1 cellular context compared by ENCODE assay signal in the genomic region with DNA sequence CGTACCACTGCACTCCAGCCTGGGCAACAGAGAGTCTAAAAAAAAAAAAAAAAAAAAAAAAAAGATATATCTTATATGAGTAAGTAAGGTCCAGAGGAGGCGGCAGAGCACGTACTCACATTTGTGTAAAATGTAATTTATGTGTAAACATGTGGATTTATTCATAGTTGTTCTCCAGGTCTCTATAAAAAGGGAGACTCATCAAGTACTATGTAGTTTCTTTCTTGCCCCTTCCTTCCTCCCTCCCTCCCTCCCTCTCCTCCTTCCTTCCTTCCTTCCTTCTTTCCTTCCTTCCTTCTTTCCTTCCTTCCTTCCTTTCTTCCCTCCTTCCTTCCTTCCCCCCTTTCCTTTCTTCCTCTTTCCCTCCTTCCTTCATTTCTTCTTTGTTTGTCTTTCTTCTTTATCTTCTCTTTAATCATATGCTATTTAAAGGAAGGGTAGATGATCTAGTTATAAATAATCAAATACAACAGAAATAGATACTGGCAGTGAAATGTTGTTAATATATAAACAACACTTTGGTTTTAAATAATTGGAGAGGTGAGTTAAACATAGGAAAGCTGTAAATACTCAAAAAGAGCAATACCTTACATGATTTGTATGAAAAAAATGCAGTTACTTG.
TF ChIP-seq lines count a peak whose summit lies in the region.

No MANE protein-coding gene starts in this region.

TF ChIP-seq in K562, 482 proteins besides CTCF, POLR2A, EP300 and RAD21 (continued from another document):
- TF ChIP-seq GTF2F1 (IDR thresholded peaks at IDR 0.05; ENCODE audit: low read depth, low read length), result no peak
- TF ChIP-seq TBL1XR1 (IDR thresholded peaks at IDR 0.05; ENCODE audit: low read length in 2 of 2), result no peak
- no peak for TF ChIP-seq EWSR1 (IDR thresholded peaks at IDR 0.05; ENCODE audit: borderline replicate concordance, low read depth, partially characterized antibody)
- peak; percentile 71 for TF ChIP-seq PCBP2 (IDR thresholded peaks at IDR 0.05; ENCODE audit: low read depth, low read length, poor library complexity, severe bottlenecking)
- TF ChIP-seq ZNF431 (CRISPR knock-in tag; IDR thresholded peaks at IDR 0.05), result no peak
- TF ChIP-seq, protein P1, sequence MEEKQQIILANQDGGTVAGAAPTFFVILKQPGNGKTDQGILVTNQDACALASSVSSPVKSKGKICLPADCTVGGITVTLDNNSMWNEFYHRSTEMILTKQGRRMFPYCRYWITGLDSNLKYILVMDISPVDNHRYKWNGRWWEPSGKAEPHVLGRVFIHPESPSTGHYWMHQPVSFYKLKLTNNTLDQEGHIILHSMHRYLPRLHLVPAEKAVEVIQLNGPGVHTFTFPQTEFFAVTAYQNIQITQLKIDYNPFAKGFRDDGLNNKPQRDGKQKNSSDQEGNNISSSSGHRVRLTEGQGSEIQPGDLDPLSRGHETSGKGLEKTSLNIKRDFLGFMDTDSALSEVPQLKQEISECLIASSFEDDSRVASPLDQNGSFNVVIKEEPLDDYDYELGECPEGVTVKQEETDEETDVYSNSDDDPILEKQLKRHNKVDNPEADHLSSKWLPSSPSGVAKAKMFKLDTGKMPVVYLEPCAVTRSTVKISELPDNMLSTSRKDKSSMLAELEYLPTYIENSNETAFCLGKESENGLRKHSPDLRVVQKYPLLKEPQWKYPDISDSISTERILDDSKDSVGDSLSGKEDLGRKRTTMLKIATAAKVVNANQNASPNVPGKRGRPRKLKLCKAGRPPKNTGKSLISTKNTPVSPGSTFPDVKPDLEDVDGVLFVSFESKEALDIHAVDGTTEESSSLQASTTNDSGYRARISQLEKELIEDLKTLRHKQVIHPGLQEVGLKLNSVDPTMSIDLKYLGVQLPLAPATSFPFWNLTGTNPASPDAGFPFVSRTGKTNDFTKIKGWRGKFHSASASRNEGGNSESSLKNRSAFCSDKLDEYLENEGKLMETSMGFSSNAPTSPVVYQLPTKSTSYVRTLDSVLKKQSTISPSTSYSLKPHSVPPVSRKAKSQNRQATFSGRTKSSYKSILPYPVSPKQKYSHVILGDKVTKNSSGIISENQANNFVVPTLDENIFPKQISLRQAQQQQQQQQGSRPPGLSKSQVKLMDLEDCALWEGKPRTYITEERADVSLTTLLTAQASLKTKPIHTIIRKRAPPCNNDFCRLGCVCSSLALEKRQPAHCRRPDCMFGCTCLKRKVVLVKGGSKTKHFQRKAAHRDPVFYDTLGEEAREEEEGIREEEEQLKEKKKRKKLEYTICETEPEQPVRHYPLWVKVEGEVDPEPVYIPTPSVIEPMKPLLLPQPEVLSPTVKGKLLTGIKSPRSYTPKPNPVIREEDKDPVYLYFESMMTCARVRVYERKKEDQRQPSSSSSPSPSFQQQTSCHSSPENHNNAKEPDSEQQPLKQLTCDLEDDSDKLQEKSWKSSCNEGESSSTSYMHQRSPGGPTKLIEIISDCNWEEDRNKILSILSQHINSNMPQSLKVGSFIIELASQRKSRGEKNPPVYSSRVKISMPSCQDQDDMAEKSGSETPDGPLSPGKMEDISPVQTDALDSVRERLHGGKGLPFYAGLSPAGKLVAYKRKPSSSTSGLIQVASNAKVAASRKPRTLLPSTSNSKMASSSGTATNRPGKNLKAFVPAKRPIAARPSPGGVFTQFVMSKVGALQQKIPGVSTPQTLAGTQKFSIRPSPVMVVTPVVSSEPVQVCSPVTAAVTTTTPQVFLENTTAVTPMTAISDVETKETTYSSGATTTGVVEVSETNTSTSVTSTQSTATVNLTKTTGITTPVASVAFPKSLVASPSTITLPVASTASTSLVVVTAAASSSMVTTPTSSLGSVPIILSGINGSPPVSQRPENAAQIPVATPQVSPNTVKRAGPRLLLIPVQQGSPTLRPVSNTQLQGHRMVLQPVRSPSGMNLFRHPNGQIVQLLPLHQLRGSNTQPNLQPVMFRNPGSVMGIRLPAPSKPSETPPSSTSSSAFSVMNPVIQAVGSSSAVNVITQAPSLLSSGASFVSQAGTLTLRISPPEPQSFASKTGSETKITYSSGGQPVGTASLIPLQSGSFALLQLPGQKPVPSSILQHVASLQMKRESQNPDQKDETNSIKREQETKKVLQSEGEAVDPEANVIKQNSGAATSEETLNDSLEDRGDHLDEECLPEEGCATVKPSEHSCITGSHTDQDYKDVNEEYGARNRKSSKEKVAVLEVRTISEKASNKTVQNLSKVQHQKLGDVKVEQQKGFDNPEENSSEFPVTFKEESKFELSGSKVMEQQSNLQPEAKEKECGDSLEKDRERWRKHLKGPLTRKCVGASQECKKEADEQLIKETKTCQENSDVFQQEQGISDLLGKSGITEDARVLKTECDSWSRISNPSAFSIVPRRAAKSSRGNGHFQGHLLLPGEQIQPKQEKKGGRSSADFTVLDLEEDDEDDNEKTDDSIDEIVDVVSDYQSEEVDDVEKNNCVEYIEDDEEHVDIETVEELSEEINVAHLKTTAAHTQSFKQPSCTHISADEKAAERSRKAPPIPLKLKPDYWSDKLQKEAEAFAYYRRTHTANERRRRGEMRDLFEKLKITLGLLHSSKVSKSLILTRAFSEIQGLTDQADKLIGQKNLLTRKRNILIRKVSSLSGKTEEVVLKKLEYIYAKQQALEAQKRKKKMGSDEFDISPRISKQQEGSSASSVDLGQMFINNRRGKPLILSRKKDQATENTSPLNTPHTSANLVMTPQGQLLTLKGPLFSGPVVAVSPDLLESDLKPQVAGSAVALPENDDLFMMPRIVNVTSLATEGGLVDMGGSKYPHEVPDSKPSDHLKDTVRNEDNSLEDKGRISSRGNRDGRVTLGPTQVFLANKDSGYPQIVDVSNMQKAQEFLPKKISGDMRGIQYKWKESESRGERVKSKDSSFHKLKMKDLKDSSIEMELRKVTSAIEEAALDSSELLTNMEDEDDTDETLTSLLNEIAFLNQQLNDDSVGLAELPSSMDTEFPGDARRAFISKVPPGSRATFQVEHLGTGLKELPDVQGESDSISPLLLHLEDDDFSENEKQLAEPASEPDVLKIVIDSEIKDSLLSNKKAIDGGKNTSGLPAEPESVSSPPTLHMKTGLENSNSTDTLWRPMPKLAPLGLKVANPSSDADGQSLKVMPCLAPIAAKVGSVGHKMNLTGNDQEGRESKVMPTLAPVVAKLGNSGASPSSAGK (IDR thresholded peaks at IDR 0.05), result no peak
- TF ChIP-seq SREBF1 (IDR thresholded peaks at IDR 0.05; ENCODE audit: borderline replicate concordance, low read depth, low read length), result no peak
- no peak for TF ChIP-seq ZNF146 (CRISPR knock-in tag; IDR thresholded peaks at IDR 0.05; ENCODE audit: unreplicated experiment)
- TF ChIP-seq RFX1 (IDR thresholded peaks at IDR 0.05), result no peak
